ENCODE assay signal across 8 cellular contexts in the genomic region with DNA sequence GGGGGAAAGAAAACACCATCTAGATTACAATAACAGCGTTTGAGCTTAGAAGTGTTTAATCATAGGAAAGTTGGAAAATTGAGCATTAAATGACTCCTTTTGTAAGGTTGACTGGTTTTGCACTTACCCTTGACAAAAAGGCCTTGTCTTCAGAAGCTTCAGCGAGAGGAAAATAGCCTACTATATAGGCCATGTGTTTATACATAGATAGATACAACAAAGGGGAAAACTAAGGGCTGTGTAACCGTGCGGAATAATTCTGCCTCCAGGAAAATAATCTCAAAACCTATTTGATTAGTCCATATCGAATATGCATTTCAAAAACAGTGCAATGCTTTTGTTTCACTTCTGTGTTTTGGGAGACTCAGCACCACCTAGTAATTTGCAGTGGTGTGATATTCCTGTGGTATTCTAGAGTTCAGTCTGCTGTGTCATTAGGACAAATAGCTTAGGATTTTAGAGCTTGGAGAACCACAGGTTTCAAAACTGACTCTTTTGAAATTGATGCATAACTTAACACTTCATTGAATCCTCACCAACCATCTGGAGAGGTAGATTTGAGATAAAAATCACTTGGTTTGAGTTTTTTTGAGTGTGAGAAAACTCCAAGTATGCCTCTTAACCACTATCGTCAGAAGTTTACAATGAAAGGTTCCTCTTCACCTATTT. TPM values are rescaled to one million over a fixed set of nuclear protein-coding genes. Genes with fewer than 3 reads are reported as not detected.
DNase-seq lines count a peak whose midpoint lies in the region; ATAC-seq and TF ChIP-seq lines count a peak whose summit lies in the region.

No MANE protein-coding gene starts in this region.

- no peaks in the 10 kb centered on the region for H3K36me3 Mint-ChIP-seq in mesothelial cell of epicardium

- DNase-seq in ACHN, result peak; percentile 4
- peak; percentile 22 for DNase-seq in HCEC 1CT
- peak; percentile 67 for DNase-seq in astrocyte of the hippocampus (ENCODE audit: low read depth, low spot score)
- no peak for DNase-seq in mesothelial cell of epicardium (ENCODE audit: low spot score in 2 of 2, unreplicated experiment in 2 of 2)
- DNase-seq in colonic mucosa, result no peak
- no peak for DNase-seq in activated naive CD4-positive, alpha-beta T cell treated with Interleukin-2 at 50 U/mL for 16 hours

- no peaks in the 10 kb centered on the region for H3K9me3 ChIP-seq in colonic mucosa

- H3K27me3 ChIP-seq in colonic mucosa, result no peaks in the 10 kb centered on the region

- no peaks in the 10 kb centered on the region for H3K4me1 ChIP-seq in colonic mucosa

- H3K9me3 Mint-ChIP-seq in mesothelial cell of epicardium, result no peaks in the 10 kb centered on the region

- no peak for TF ChIP-seq CTCF in mesothelial cell of epicardium (IDR thresholded peaks at IDR 0.05; ENCODE audit: unreplicated experiment)
- no peak for TF ChIP-seq CTCF in colonic mucosa (IDR thresholded peaks at IDR 0.05)

- ATAC-seq in GM18868 (IDR thresholded peaks at IDR 0.05; ENCODE audit: unreplicated experiment) (no peak), GM21447 (IDR thresholded peaks at IDR 0.05; ENCODE audit: unreplicated experiment) (no peak)

- peak overlapping the region in 1 of 2 donors; percentile 42 for H3K9ac ChIP-seq in colonic mucosa (ENCODE audit: low read depth in 2 of 2, low read length in 2 of 2)

- peaks cover 56% of the 10 kb centered on the region for H3K4me1 Mint-ChIP-seq in mesothelial cell of epicardium

- intact Hi-C loops in colonic mucosa (cut with DNase I), result no loop called here

- H3K36me3 ChIP-seq in colonic mucosa, result no peaks in the 10 kb centered on the region

- no peak overlapping the region for H3K27ac ChIP-seq in colonic mucosa

- no peak overlapping the region for H3K4me3 ChIP-seq in colonic mucosa

- in situ Hi-C loops in ACHN (cut with HindIII; ENCODE audit: low pct_ligation_motif_present, low pct_unique_long_range_greater_than_20kb, low sequenced_read_pairs), result no loop called here

- H3K4me3 Mint-ChIP-seq in mesothelial cell of epicardium, result peak overlapping the region; percentile 85

- peak overlapping the region; percentile 41 for H3K27ac Mint-ChIP-seq in mesothelial cell of epicardium

- H3K27me3 Mint-ChIP-seq in mesothelial cell of epicardium (ENCODE audit: low read depth), result no peaks in the 10 kb centered on the region

RNA-seq across cellular contexts. Expression of gene ARHGAP31, which starts 1.8 kb away (rescaled TPM):
- total RNA-seq in mesothelial cell of epicardium, result 9.1 to 9.7 TPM (median 9.2 TPM) in 3 replicates
- total RNA-seq in colonic mucosa, result 1 to 10 TPM; 6.5 to 8.9 TPM

RNA-seq across cellular contexts. Expression of gene B4GALT4, which starts 55.3 kb away (rescaled TPM):
- 20.2 to 24.2 TPM (median 23.1 TPM) in 3 replicates for total RNA-seq in mesothelial cell of epicardium
- total RNA-seq in colonic mucosa, result 10 to 100 TPM; 43.1 to 54.5 TPM

Comparison
In these comparisons a context has a peak if more than half of its experiments do, and no peak if none do; other contexts are left out.
1. DNase-seq: peak in ACHN (single experiment), HCEC 1CT (single experiment) and astrocyte of the hippocampus (single experiment); none in mesothelial cell of epicardium (0 of 2), colonic mucosa (single experiment) and activated naive CD4-positive, alpha-beta T cell treated with Interleukin-2 at 50 U/mL for 16 hours (single experiment).